8 cellular contexts compared by ENCODE assay signal in genomic region chr12:111313833-111314259, GRCh38. TPM values are rescaled to one million over a fixed set of nuclear protein-coding genes. Genes with fewer than 3 reads are reported as not detected.
DNase-seq lines count a peak whose midpoint lies in the region; ATAC-seq and TF ChIP-seq lines count a peak whose summit lies in the region.

No MANE protein-coding gene starts in this region.

- H3K4me3 ChIP-seq in HAP-1, result no peak overlapping the region

- TF ChIP-seq CTCF in endothelial cell (IDR thresholded peaks at IDR 0.05; ENCODE audit: unreplicated experiment), result peak; percentile 98

- H3K4me1 Mint-ChIP-seq in endothelial cell (ENCODE audit: unreplicated experiment), result no peaks in the 10 kb centered on the region

- ATAC-seq in HG03432 (IDR thresholded peaks at IDR 0.05; ENCODE audit: unreplicated experiment), result no peak

- no peaks in the 10 kb centered on the region for H3K36me3 ChIP-seq in HAP-1 (replicated peaks)

- in situ Hi-C loops in HAP-1 (cut with MboI; ENCODE audit: low sequenced_read_pairs), result loop anchor here (5.0 kb wide), 1 partner anchor 292 kb away; no protein-coding TSS in a partner anchor

- no peaks in the 10 kb centered on the region for H3K9me3 Mint-ChIP-seq in endothelial cell (ENCODE audit: unreplicated experiment)

- no peaks in the 10 kb centered on the region for H3K27me3 Mint-ChIP-seq in endothelial cell (ENCODE audit: unreplicated experiment)

- 0 out of 2 replicates have a peak, but pooled peaks cover 2% of the 10 kb centered on the region for H3K4me1 ChIP-seq in HAP-1

- no peak overlapping the region for H3K27ac Mint-ChIP-seq in endothelial cell (ENCODE audit: unreplicated experiment)

- H3K36me3 Mint-ChIP-seq in endothelial cell (ENCODE audit: low read depth, unreplicated experiment), result no peaks in the 10 kb centered on the region

- no peaks in the 10 kb centered on the region for H3K9me3 ChIP-seq in HAP-1

- DNase-seq in AG20443 (ENCODE audit: low spot score) (peak; percentile 93), HAP-1 (ENCODE audit: low spot score in 2 of 2) (peak; percentile 72 to 90), NCI-H82 treated with DMSO at 0.1 percent for 48 hours (lab: John Stamatoyannopoulos, UW; ENCODE audit: unreplicated experiment) (peak; percentile 55), endothelial cell (ENCODE audit: low spot score) (peak; percentile 88), midbrain (lab: John Stamatoyannopoulos, UW) (peak; percentile 72)
- peak; percentile 43 to 44 for DNase-seq in activated CD8-positive, alpha-beta memory T cell treated with anti-CD3 and anti-CD28 coated beads for 4 hours (ENCODE audit: low read depth in 2 of 2)
- peak; percentile 51 to 66 for DNase-seq in stimulated activated CD8-positive, alpha-beta memory T cell treated with anti-CD3 and anti-CD28 coated beads, Interleukin-2, amount 100 ng/mL, for 48 hours (ENCODE audit: low read depth in 2 of 2)

- no peaks in the 10 kb centered on the region for H3K27me3 ChIP-seq in HAP-1 (ENCODE audit: low read depth)

- no peak overlapping the region for H3K4me3 Mint-ChIP-seq in endothelial cell (ENCODE audit: unreplicated experiment)

RNA-seq across cellular contexts. Expression of gene PHETA1, which starts 55.0 kb away (rescaled TPM):
- total RNA-seq in endothelial cell (ENCODE audit: unreplicated experiment), result 14.8 TPM
